Comparison of ENCODE assay signal across 1 cellular context in the genomic region with DNA sequence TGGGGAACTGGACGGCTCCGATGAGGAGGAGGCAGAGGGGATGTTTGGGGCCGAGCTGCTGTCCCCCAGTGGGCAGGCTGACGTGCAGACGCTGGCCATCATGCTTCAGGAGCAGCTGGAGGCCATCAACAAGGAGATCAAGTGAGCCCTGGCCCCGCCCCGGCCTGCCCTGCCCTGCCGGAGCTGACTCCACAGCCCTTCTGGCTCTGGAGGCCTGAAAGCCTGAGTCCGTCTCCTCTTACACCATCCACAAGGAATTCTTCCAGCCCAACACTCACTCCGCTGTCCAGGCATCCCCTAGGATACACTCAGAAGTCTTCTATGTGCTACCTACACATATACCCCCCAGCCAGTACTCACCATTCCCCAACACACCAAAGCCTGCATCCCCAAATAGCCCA.
TF ChIP-seq lines count a peak whose summit lies in the region.

No MANE protein-coding gene starts in this region.

TF ChIP-seq in WTC11, 78 proteins besides CTCF, POLR2A, EP300 and RAD21 (continued from another document):
- TF ChIP-seq, protein P1, sequence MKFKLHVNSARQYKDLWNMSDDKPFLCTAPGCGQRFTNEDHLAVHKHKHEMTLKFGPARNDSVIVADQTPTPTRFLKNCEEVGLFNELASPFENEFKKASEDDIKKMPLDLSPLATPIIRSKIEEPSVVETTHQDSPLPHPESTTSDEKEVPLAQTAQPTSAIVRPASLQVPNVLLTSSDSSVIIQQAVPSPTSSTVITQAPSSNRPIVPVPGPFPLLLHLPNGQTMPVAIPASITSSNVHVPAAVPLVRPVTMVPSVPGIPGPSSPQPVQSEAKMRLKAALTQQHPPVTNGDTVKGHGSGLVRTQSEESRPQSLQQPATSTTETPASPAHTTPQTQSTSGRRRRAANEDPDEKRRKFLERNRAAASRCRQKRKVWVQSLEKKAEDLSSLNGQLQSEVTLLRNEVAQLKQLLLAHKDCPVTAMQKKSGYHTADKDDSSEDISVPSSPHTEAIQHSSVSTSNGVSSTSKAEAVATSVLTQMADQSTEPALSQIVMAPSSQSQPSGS (CRISPR knock-in tag; IDR thresholded peaks at IDR 0.05; ENCODE audit: borderline replicate concordance, low read depth), result no peak
- TF ChIP-seq, protein P2, sequence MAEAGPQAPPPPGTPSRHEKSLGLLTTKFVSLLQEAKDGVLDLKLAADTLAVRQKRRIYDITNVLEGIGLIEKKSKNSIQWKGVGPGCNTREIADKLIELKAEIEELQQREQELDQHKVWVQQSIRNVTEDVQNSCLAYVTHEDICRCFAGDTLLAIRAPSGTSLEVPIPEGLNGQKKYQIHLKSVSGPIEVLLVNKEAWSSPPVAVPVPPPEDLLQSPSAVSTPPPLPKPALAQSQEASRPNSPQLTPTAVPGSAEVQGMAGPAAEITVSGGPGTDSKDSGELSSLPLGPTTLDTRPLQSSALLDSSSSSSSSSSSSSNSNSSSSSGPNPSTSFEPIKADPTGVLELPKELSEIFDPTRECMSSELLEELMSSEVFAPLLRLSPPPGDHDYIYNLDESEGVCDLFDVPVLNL (CRISPR knock-in tag; IDR thresholded peaks at IDR 0.05; ENCODE audit: borderline replicate concordance, low read depth), result no peak
- TF ChIP-seq HMGA2 (CRISPR knock-in tag; IDR thresholded peaks at IDR 0.05) (no peak), GRHL2 (CRISPR knock-in tag; IDR thresholded peaks at IDR 0.05; ENCODE audit: insufficient replicate concordance, severe bottlenecking) (no peak)
